8 cellular contexts compared by ENCODE assay signal in genomic region chr4:82890602-82890912, GRCh38. TPM values are rescaled to one million over a fixed set of nuclear protein-coding genes. Genes with fewer than 3 reads are reported as not detected.
A peak's percentile ranks its signal among the peaks of the same experiment; 100 is the strongest.
DNase-seq lines count a peak whose midpoint lies in the region; ATAC-seq and TF ChIP-seq lines count a peak whose summit lies in the region.

No MANE protein-coding gene starts in this region.

- TF ChIP-seq CTCF in RWPE2 (IDR thresholded peaks at IDR 0.05; ENCODE audit: poor library complexity, severe bottlenecking): no peak
- TF ChIP-seq CTCF in fibroblast of lung (conservative IDR thresholded peaks at IDR 0.05 in 1 of 2, IDR thresholded peaks at IDR 0.05 in 1 of 2; ENCODE audit: low read depth in 1 of 2, low read length in 2 of 2): no peak
- TF ChIP-seq CTCF in GM10266 (IDR thresholded peaks at IDR 0.05; ENCODE audit: control insufficient read depth, insufficient read depth, low read depth, missing control alignments): no peak

- peaks cover 28% of the 10 kb centered on the region for H3K36me3 Mint-ChIP-seq in activated CD4-positive, alpha-beta T cell treated with anti-CD3 and anti-CD28 coated beads, Interleukin-2, amount 10 ng/mL, durations not matched to agents 24 days and 14 days (ENCODE audit: low read depth)

- H3K27me3 ChIP-seq in RWPE2 (ENCODE audit: insufficient read depth, poor library complexity, severe bottlenecking): no peaks in the 10 kb centered on the region
- H3K27me3 ChIP-seq in fibroblast of lung (ENCODE audit: control insufficient read depth, insufficient read depth, low read length): no peaks in the 10 kb centered on the region
- H3K27me3 ChIP-seq in rectal smooth muscle tissue (ENCODE audit: control insufficient read depth, insufficient read depth, low read length): no peaks in the 10 kb centered on the region

- ATAC-seq in RWPE2 (ENCODE audit: low read depth) (no peak), HG03097 (IDR thresholded peaks at IDR 0.05; ENCODE audit: low FRiP score, unreplicated experiment) (no peak)

- peaks cover 42% of the 10 kb centered on the region for H3K4me1 Mint-ChIP-seq in activated CD4-positive, alpha-beta T cell treated with anti-CD3 and anti-CD28 coated beads, Interleukin-2, amount 10 ng/mL, durations not matched to agents 24 days and 14 days

- peak overlapping the region; percentile 89 for H3K4me3 ChIP-seq in RWPE2 (ENCODE audit: severe bottlenecking)
- peak overlapping the region; percentile 55 to 98 (median 88) for H3K4me3 ChIP-seq in fibroblast of lung (replicated peaks in 1 of 4; ENCODE audit: control extremely low read depth in 1 of 4, insufficient read depth in 1 of 4, low read depth in 3 of 4, low read length in 4 of 4)
- H3K4me3 ChIP-seq in rectal smooth muscle tissue (ENCODE audit: low read length): peak overlapping the region; percentile 94

- H4K20me1 ChIP-seq in fibroblast of lung (ENCODE audit: control insufficient read depth, extremely low read depth, insufficient read depth, low read length): peaks cover 7% of the 10 kb centered on the region

- H3K4me1 ChIP-seq in RWPE2 (ENCODE audit: insufficient read depth, poor library complexity, severe bottlenecking) (peaks cover 32% of the 10 kb centered on the region), fibroblast of lung (ENCODE audit: control insufficient read depth, extremely low read depth, insufficient read depth, low read length) (peaks cover 2% of the 10 kb centered on the region), rectal smooth muscle tissue (ENCODE audit: control insufficient read depth, insufficient read depth, low read length) (peaks cover 11% of the 10 kb centered on the region)

- H3K9me3 ChIP-seq in RWPE2 (ENCODE audit: severe bottlenecking) (no peaks in the 10 kb centered on the region), fibroblast of lung (ENCODE audit: control insufficient read depth, insufficient read depth, low read depth, low read length) (no peaks in the 10 kb centered on the region)

- H3K4me3 Mint-ChIP-seq in activated CD4-positive, alpha-beta T cell treated with anti-CD3 and anti-CD28 coated beads, Interleukin-2, amount 10 ng/mL, durations not matched to agents 24 days and 14 days: peak overlapping the region; percentile 88

- H2AFZ ChIP-seq in fibroblast of lung (ENCODE audit: low read length): no peak overlapping the region

- H3K4me2 ChIP-seq in fibroblast of lung (ENCODE audit: extremely low read depth, insufficient read depth, low read length): peak overlapping the region; percentile 52

- intact Hi-C loops in activated CD4-positive, alpha-beta T cell treated with anti-CD3 and anti-CD28 coated beads, Interleukin-2, amount 10 ng/mL, durations not matched to agents 24 days and 14 days (cut with micrococcal nuclease): loop anchor here (2.0 kb wide), 1 partner anchor 14 kb away; no protein-coding TSS in a partner anchor

- no peaks in the 10 kb centered on the region for H3K9me3 Mint-ChIP-seq in activated CD4-positive, alpha-beta T cell treated with anti-CD3 and anti-CD28 coated beads, Interleukin-2, amount 10 ng/mL, durations not matched to agents 24 days and 14 days

- H3K27ac ChIP-seq in RWPE2 (ENCODE audit: poor library complexity, severe bottlenecking) (peak overlapping the region; percentile 83), fibroblast of lung (ENCODE audit: insufficient read depth, low read length) (peak overlapping the region; percentile 99), rectal smooth muscle tissue (ENCODE audit: low read depth, low read length) (peak overlapping the region; percentile 97)

- no peaks in the 10 kb centered on the region for H3K27me3 Mint-ChIP-seq in activated CD4-positive, alpha-beta T cell treated with anti-CD3 and anti-CD28 coated beads, Interleukin-2, amount 10 ng/mL, durations not matched to agents 24 days and 14 days

- H3K36me3 ChIP-seq in RWPE2 (ENCODE audit: low read depth) (peaks cover 48% of the 10 kb centered on the region), fibroblast of lung (ENCODE audit: control insufficient read depth, insufficient read depth, low read length) (peaks cover 7% of the 10 kb centered on the region), rectal smooth muscle tissue (ENCODE audit: control insufficient read depth, insufficient read depth, low read length) (peaks cover 10% of the 10 kb centered on the region)

- peak overlapping the region; percentile 90 for H3K27ac Mint-ChIP-seq in activated CD4-positive, alpha-beta T cell treated with anti-CD3 and anti-CD28 coated beads, Interleukin-2, amount 10 ng/mL, durations not matched to agents 24 days and 14 days

- peak overlapping the region; percentile 100 for H3K9ac ChIP-seq in fibroblast of lung (ENCODE audit: insufficient read depth, low read length)
- peak overlapping the region; percentile 96 for H3K9ac ChIP-seq in rectal smooth muscle tissue (ENCODE audit: low read length)

- H3K79me2 ChIP-seq in fibroblast of lung (ENCODE audit: control insufficient read depth, insufficient read depth, low read length): peaks cover 57% of the 10 kb centered on the region

- DNase-seq in activated CD4-positive, alpha-beta T cell treated with anti-CD3 and anti-CD28 coated beads, Interleukin-2, amount 10 ng/mL, durations not matched to agents 24 days and 14 days: no peak
- DNase-seq in activated CD4-positive, alpha-beta T cell treated with anti-CD3 and anti-CD28 coated beads, Interleukin-2, amount 50 U/mL, for 1 hour: no peak
- DNase-seq in RWPE2 (ENCODE audit: low spot score): no peak
- DNase-seq in fibroblast of lung (ENCODE audit: low read depth in 2 of 2): peak in 1 of 2 donors; percentile 27
- DNase-seq in SHP77 treated with DMSO at 0.1 percent for 48 hours (lab: John Stamatoyannopoulos, UW): no peak
- no peak for DNase-seq in GM10266 (ENCODE audit: extremely low spot score)

RNA-seq across cellular contexts. Expression of gene SEC31A, which starts 0.4 kb away (rescaled TPM):
- 122 and 125 TPM in 2 replicates for total RNA-seq in activated CD4-positive, alpha-beta T cell treated with anti-CD3 and anti-CD28 coated beads, Interleukin-2, amount 10 ng/mL, durations not matched to agents 24 days and 14 days
- total RNA-seq in fibroblast of lung: 297 and 342 TPM in 2 replicates
- 421 and 472 TPM in 2 replicates for polyA plus RNA-seq in fibroblast of lung
- 226 and 287 TPM in 2 replicates for polyA plus RNA-seq in fibroblast of lung (2012)
- 148 and 211 TPM in 2 replicates for polyA minus RNA-seq in fibroblast of lung (ENCODE audit: low replicate concordance)

RNA-seq across cellular contexts. Expression of gene THAP9, which starts 10.0 kb away (rescaled TPM):
- total RNA-seq in activated CD4-positive, alpha-beta T cell treated with anti-CD3 and anti-CD28 coated beads, Interleukin-2, amount 10 ng/mL, durations not matched to agents 24 days and 14 days: 1.7 and 3.7 TPM in 2 replicates
- total RNA-seq in fibroblast of lung: 5.6 and 6.2 TPM in 2 replicates
- polyA plus RNA-seq in fibroblast of lung: 1.7 and 2.4 TPM in 2 replicates
- 0.82 and 1.0 TPM in 2 replicates for polyA plus RNA-seq in fibroblast of lung (2012)
- polyA minus RNA-seq in fibroblast of lung (ENCODE audit: low replicate concordance): 0.98 TPM in 1 of 2 replicates, not detected in the other
